ENCODE assay signal across 24 cellular contexts in the genomic region with DNA sequence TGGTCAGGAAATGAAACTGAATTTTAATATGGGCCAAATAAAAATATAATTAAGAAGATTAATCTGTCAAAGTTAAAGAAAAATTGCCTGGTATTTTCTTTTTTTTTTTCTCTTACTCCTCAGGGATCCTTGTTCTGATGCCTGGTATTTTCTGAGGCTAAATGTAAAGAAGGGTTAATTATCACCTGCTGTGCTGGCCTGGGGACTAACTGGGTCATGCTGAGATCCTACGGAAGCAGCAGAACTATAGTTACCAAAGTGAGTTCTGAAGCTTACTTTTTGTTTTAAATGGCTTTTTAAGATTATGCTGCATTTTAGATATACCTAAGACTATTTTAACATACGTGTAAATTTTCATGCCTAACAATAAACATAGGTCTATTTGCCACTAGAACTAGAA.
"Had no signal": no experiment of that assay in that cellular context is flagged by ENCODE, and none has a peak within 500 bp of the region (broad histone marks: within the 10 kb centered on the region; RNA-seq: fewer than 3 reads in every experiment).

No MANE protein-coding gene starts in this region.

- H3K4me1 ChIP-seq: right lobe of liver, suprapubic skin, thyroid gland had no signal

- H3K4me3 ChIP-seq: esophagus muscularis mucosa, gastrocnemius medialis, heart right ventricle, lung, psoas muscle, right lobe of liver, suprapubic skin, thyroid gland had no signal

- H3K27ac Mint-ChIP-seq: dendritic cell treated with granulocyte-macrophage colony-stimulating factor and Interleukin-4, amounts not matched to agents 40 ng/mL and 50 ng/mL, for 4 days; naive B cell; nephron; stimulated activated effector memory CD8-positive, alpha-beta T cell treated with anti-CD3 and anti-CD28 coated beads, Interleukin-12 subunit alpha, Interleukin-12 subunit beta, amount 100 ng/mL, for 72 hours; type B pancreatic cell had no signal

- H3K27me3 Mint-ChIP-seq: dendritic cell treated with granulocyte-macrophage colony-stimulating factor and Interleukin-4, amounts not matched to agents 40 ng/mL and 50 ng/mL, for 4 days; effector memory CD8-positive, alpha-beta T cell; naive B cell; type B pancreatic cell had no signal

- H3K4me3 Mint-ChIP-seq: dendritic cell treated with granulocyte-macrophage colony-stimulating factor and Interleukin-4, amounts not matched to agents 40 ng/mL and 50 ng/mL, for 4 days; effector memory CD8-positive, alpha-beta T cell; naive B cell; nephron; stimulated activated effector memory CD8-positive, alpha-beta T cell treated with anti-CD3 and anti-CD28 coated beads, Interleukin-12 subunit alpha, Interleukin-12 subunit beta, amount 100 ng/mL, for 72 hours; type B pancreatic cell had no signal

- H3K27me3 ChIP-seq: esophagus muscularis mucosa, gastrocnemius medialis, heart right ventricle, neutrophil, right lobe of liver, suprapubic skin, thyroid gland had no signal

- H3K27ac ChIP-seq: epithelial cell of prostate, esophagus muscularis mucosa, gastrocnemius medialis, heart right ventricle, neutrophil, psoas muscle, right lobe of liver, suprapubic skin, thyroid gland had no signal

- H3K9me3 Mint-ChIP-seq: dendritic cell treated with granulocyte-macrophage colony-stimulating factor and Interleukin-4, amounts not matched to agents 40 ng/mL and 50 ng/mL, for 4 days; effector memory CD8-positive, alpha-beta T cell; naive B cell; nephron; stimulated activated effector memory CD8-positive, alpha-beta T cell treated with anti-CD3 and anti-CD28 coated beads, Interleukin-12 subunit alpha, Interleukin-12 subunit beta, amount 100 ng/mL, for 72 hours; type B pancreatic cell had no signal

- DNase-seq: effector memory CD8-positive, alpha-beta T cell; gastrocnemius medialis; heart right ventricle; hypothalamus; left colon; left ventricle myocardium superior; mesenchymal stem cell; naive B cell; psoas muscle; retina; right lobe of liver; stimulated activated CD4-positive, alpha-beta T cell treated with anti-CD3 and anti-CD28 coated beads, Interleukin-4, amount 100 ng/mL, for 1 hour; stimulated activated CD8-positive, alpha-beta memory T cell treated with anti-CD3 and anti-CD28 coated beads, Interleukin-4, amount 100 ng/mL, for 48 hours; stimulated activated naive CD8-positive, alpha-beta T cell treated with anti-CD3 and anti-CD28 coated beads, Interleukin-15, Interleukin-2, amounts not matched to agents 100 U/mL and 50 U/mL, for 24 hours; thyroid gland had no signal

- H3K9me3 ChIP-seq: esophagus muscularis mucosa, gastrocnemius medialis, heart right ventricle, neutrophil, psoas muscle, right lobe of liver, suprapubic skin, thyroid gland had no signal
